ENCODE assay signal across 16 cellular contexts in the genomic region with DNA sequence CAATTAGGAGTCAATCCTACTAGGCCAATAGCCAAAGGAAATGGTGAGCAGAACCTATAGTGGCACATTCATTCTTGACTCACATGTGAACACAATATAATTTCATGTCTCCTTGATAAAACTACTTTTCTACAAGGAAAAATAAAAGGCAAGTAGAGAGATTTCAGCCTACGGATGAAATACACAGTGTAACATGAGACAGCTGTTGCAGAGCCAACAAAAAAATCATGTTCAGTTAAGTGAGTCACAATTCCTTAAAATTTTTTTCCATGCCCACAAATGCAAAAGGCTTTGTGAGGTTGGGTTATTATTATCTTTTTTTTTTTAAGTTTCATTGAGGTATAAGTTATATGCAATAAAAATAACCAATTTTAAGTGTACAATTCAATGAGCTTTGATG. TPM values are rescaled to one million over a fixed set of nuclear protein-coding genes. Genes with fewer than 3 reads are reported as not detected.
A peak's percentile ranks its signal among the peaks of the same experiment; 100 is the strongest.
DNase-seq lines count a peak whose midpoint lies in the region; ATAC-seq and TF ChIP-seq lines count a peak whose summit lies in the region.
"Had no signal": no experiment of that assay in that cellular context is flagged by ENCODE, and none has a peak within 500 bp of the region (broad histone marks: within the 10 kb centered on the region; RNA-seq: fewer than 3 reads in every experiment).

No MANE protein-coding gene starts in this region.

- peaks cover 0 to 1% of the 10 kb centered on the region in 2 donors for H3K4me1 ChIP-seq in left lung
- H3K4me1 ChIP-seq: A549, BE2C had no signal

- peak; percentile 17 for DNase-seq in NCI-H2171 (lab: John Stamatoyannopoulos, UW)
- DNase-seq in NCI-H2171 treated with DMSO at 0.1 percent for 48 hours (lab: John Stamatoyannopoulos, UW), result peak; percentile 58
- DNase-seq in left lung, result no peak
- no peak for DNase-seq in sciatic nerve (ENCODE audit: low spot score)
- no peak for DNase-seq in HK-2 (ENCODE audit: unreplicated experiment)
- DNase-seq in medulla oblongata (ENCODE audit: extremely low spot score), result no peak
- DNase-seq: BE2C; CD4-positive, alpha-beta memory T cell; DMS53; GF-D8; GOT3; H9 had no signal

- no peak overlapping the region for H3K4me3 ChIP-seq in left lung
- H3K4me3 ChIP-seq: A549 had no signal

- no peaks in the 10 kb centered on the region for H3K9me3 ChIP-seq in left lung
- H3K9me3 ChIP-seq: BE2C had no signal

- intact Hi-C loops in left lung (cut with DNase I) (no loop called here), sciatic nerve (cut with DNase I) (no loop called here)

- H3K27ac ChIP-seq in left lung, result no peak overlapping the region
- H3K27ac ChIP-seq: A549, C4-2B had no signal

- no peak for TF ChIP-seq CTCF in left lung (IDR thresholded peaks at IDR 0.05)

- no peaks in the 10 kb centered on the region for H3K36me3 ChIP-seq in left lung
- H3K36me3 ChIP-seq: BE2C had no signal

- ATAC-seq in left lung (peak; percentile 21), sciatic nerve (peak; percentile 58), HG02588 (IDR thresholded peaks at IDR 0.05; ENCODE audit: unreplicated experiment) (no peak)
- ATAC-seq: A549, HepG2 had no signal

- no peaks in the 10 kb centered on the region for H3K27me3 ChIP-seq in left lung
- H3K27me3 ChIP-seq: BE2C had no signal

RNA-seq across cellular contexts. Expression of a gene that starts 54.8 kb away (rescaled TPM):
- total RNA-seq in left lung, result 1 to 10 TPM; 2.6 to 8.6 TPM
- total RNA-seq in sciatic nerve, result 1.8 TPM
- total RNA-seq: CD4-positive, alpha-beta memory T cell; HepG2 had no signal

Comparison
In these comparisons a context has a peak if more than half of its experiments do, and no peak if none do; other contexts are left out.
1. DNase-seq: peak in NCI-H2171 (single experiment) and NCI-H2171 treated with DMSO at 0.1 percent for 48 hours (single experiment); none in left lung (0 of 2), sciatic nerve (single experiment), HK-2 (single experiment) and medulla oblongata (single experiment).